In the genomic region with DNA sequence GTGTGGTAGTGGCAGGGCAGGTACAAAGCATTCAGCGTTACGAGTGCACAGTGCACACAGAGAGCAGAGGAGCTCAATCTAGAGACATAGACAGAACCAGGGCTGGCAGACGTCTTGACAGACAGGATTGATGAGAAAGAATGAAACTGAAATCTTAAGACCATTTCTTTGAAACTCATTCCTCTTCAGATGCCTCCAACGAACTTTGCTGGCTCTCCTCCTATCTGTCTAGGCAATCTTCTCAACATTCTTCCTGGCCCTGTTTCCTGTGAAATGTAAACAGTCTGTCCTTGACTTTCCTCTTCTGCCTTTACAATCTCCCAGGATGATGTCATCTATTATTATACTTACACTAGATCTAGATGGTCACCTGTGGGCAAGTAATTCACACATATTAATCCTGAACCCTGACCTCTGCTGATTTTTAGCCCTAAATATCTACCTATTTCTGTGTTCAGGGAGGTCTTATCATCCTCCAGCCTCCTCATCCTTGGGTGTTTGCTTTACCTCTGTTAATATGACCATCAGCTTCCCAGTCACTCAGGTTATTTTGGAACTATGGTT, we compare ENCODE assay signal across 1 cellular context.
A peak's percentile ranks its signal among the peaks of the same experiment; 100 is the strongest.
TF ChIP-seq lines count a peak whose summit lies in the region.

No MANE protein-coding gene starts in this region.

TF ChIP-seq in HEK293, 187 proteins besides CTCF, POLR2A, EP300 and RAD21 (continued from another document):
- TF ChIP-seq SALL2 (tag by site-specific recombination; IDR thresholded peaks at IDR 0.05; ENCODE audit: borderline replicate concordance) (no peak), ZNF324 (tag by site-specific recombination; IDR thresholded peaks at IDR 0.05) (no peak), PATZ1 (tag by site-specific recombination; IDR thresholded peaks at IDR 0.05) (no peak), GLIS1 (tag by site-specific recombination; IDR thresholded peaks at IDR 0.05) (0 out of 2 replicates have a peak, but pooled peaks have one; percentile 12), ZNF132 (tag by site-specific recombination; IDR thresholded peaks at IDR 0.05; ENCODE audit: borderline replicate concordance) (no peak), GLI2 (tag by site-specific recombination; IDR thresholded peaks at IDR 0.05; ENCODE audit: borderline replicate concordance, low read depth) (no peak), ZBTB17 (tag by site-specific recombination; IDR thresholded peaks at IDR 0.05) (peak; percentile 42; the same call in 1 of the 2 replicates), ZNF23 (tag by site-specific recombination; IDR thresholded peaks at IDR 0.05; ENCODE audit: borderline replicate concordance) (no peak), ZNF335 (tag by site-specific recombination; conservative IDR thresholded peaks at IDR 0.05) (peak; percentile 12; the same call in 1 of the 2 replicates), ZNF692 (tag by site-specific recombination; IDR thresholded peaks at IDR 0.05) (0 out of 2 replicates have a peak, but pooled peaks have one; percentile 17), ZNF629 (tag by site-specific recombination; IDR thresholded peaks at IDR 0.05) (0 out of 2 replicates have a peak, but pooled peaks have one; percentile 27)
- TF ChIP-seq, protein P1, sequence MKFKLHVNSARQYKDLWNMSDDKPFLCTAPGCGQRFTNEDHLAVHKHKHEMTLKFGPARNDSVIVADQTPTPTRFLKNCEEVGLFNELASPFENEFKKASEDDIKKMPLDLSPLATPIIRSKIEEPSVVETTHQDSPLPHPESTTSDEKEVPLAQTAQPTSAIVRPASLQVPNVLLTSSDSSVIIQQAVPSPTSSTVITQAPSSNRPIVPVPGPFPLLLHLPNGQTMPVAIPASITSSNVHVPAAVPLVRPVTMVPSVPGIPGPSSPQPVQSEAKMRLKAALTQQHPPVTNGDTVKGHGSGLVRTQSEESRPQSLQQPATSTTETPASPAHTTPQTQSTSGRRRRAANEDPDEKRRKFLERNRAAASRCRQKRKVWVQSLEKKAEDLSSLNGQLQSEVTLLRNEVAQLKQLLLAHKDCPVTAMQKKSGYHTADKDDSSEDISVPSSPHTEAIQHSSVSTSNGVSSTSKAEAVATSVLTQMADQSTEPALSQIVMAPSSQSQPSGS (tag by site-specific recombination; IDR thresholded peaks at IDR 0.05; ENCODE audit: low read depth): peak; percentile 93
